ENCODE assay signal across 16 cellular contexts in the genomic region with DNA sequence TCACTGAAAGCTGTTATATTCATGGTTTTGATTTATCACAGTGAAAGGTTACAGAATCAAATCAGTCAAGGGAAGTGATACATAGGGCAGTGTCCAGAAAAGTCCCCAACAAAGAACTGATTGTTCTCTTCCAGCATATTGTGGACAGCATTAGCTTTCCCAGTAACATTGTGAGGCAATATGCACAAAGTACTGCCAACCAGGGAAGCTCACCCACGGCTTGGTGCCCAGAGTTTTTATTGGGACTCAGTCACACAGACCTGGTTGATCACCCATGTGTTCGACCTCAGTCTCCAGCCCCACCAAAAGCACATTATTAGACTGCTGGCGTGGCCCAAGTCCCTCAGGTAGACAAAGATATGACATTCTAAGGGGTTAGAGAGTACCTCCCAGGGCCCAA.
DNase-seq lines count a peak whose midpoint lies in the region; ATAC-seq and TF ChIP-seq lines count a peak whose summit lies in the region.
"Had no signal": no experiment of that assay in that cellular context is flagged by ENCODE, and none has a peak within 500 bp of the region (broad histone marks: within the 10 kb centered on the region; RNA-seq: fewer than 3 reads in every experiment).

No MANE protein-coding gene starts in this region.

- no peak overlapping the region for H3K4ac ChIP-seq in mesendoderm (ENCODE audit: low read depth, low read length)

- H3K4me1 Mint-ChIP-seq in stimulated activated memory B cell treated with anti-CD40 and anti-IgM and Interleukin-4, amounts not matched to agents 10 μg/mL and 1 μg/mL and 100 μg/mL, for 72 hours = no peaks in the 10 kb centered on the region
- H3K4me1 Mint-ChIP-seq: brain had no signal

- no peaks in the 10 kb centered on the region for H3K9me3 Mint-ChIP-seq in stimulated activated memory B cell treated with anti-CD40 and anti-IgM and Interleukin-4, amounts not matched to agents 10 μg/mL and 1 μg/mL and 100 μg/mL, for 72 hours
- H3K9me3 Mint-ChIP-seq: WTC11 had no signal

- H2BK5ac ChIP-seq in mesendoderm (ENCODE audit: low read length) = no peak overlapping the region

- H3K56ac ChIP-seq in mesendoderm (ENCODE audit: low read length) = no peak overlapping the region

- ATAC-seq in GM18907 (IDR thresholded peaks at IDR 0.05; ENCODE audit: unreplicated experiment) (peak; percentile 67), HG03460 (IDR thresholded peaks at IDR 0.05; ENCODE audit: unreplicated experiment) (peak; percentile 59)
- peak; percentile 31 for ATAC-seq in stimulated activated memory B cell treated with anti-CD40 and anti-IgM and Interleukin-4, amounts not matched to agents 10 μg/mL and 1 μg/mL and 100 μg/mL, for 72 hours
- ATAC-seq: WTC11 had no signal

- H3K23ac ChIP-seq in mesendoderm (ENCODE audit: low read length) = no peak overlapping the region

- TF ChIP-seq CTCF in GM13976 (IDR thresholded peaks at IDR 0.05; ENCODE audit: borderline replicate concordance, control extremely low read depth, extremely low read depth, insufficient read depth, missing control alignments) = no peak

- in situ Hi-C loops in GM13976 (cut with MboI; ENCODE audit: low sequenced_read_pairs, unreplicated experiment) = no loop called here

- no peaks in the 10 kb centered on the region for H3K36me3 Mint-ChIP-seq in stimulated activated memory B cell treated with anti-CD40 and anti-IgM and Interleukin-4, amounts not matched to agents 10 μg/mL and 1 μg/mL and 100 μg/mL, for 72 hours
- H3K36me3 Mint-ChIP-seq: brain had no signal

- no peak overlapping the region for H3K4me2 ChIP-seq in mesendoderm (ENCODE audit: low read length)

- H2BK120ac ChIP-seq in mesendoderm (ENCODE audit: low read depth, low read length) = no peak overlapping the region

- WGBS in mesendoderm (ENCODE audit: extremely low coverage, insufficient coverage, low lambda C conversion rate) = no CpG with 5 or more reads among the region's 3 CpGs

- H3K27me3 Mint-ChIP-seq in stimulated activated memory B cell treated with anti-CD40 and anti-IgM and Interleukin-4, amounts not matched to agents 10 μg/mL and 1 μg/mL and 100 μg/mL, for 72 hours = no peaks in the 10 kb centered on the region
- H3K27me3 Mint-ChIP-seq: brain had no signal

- H3K18ac ChIP-seq in mesendoderm (ENCODE audit: low read length) = no peak overlapping the region

- peak; percentile 67 for DNase-seq in globus pallidus (ENCODE audit: low spot score)
- no peak for DNase-seq in T-helper 1 cell
- no peak for DNase-seq in GM13976 (ENCODE audit: low spot score)
- DNase-seq in mesendoderm = no peak
- no peak for DNase-seq in NCI-H510A (lab: John Stamatoyannopoulos, UW)
- DNase-seq: activated naive CD4-positive, alpha-beta T cell; effector CD4-positive, alpha-beta T cell; Kasumi-1; NCI-H187 treated with DMSO at 0.1 percent for 48 hours; spleen; SW 1271 had no signal

- no peaks in the 10 kb centered on the region for H3K79me1 ChIP-seq in mesendoderm (ENCODE audit: low read length)

- no peak overlapping the region for H3K9ac ChIP-seq in mesendoderm (ENCODE audit: low read length)

- no peaks in the 10 kb centered on the region for H3K79me2 ChIP-seq in mesendoderm (ENCODE audit: control insufficient read depth, insufficient read depth, low read length)

- no peak overlapping the region for H3K4me3 ChIP-seq in mesendoderm (ENCODE audit: low read length)
- H3K4me3 ChIP-seq: spleen had no signal

- H3K27ac Mint-ChIP-seq in stimulated activated memory B cell treated with anti-CD40 and anti-IgM and Interleukin-4, amounts not matched to agents 10 μg/mL and 1 μg/mL and 100 μg/mL, for 72 hours = no peak overlapping the region
- H3K27ac Mint-ChIP-seq: brain, WTC11 had no signal

- no peak overlapping the region for H4K5ac ChIP-seq in mesendoderm (ENCODE audit: low read length)

- no peak overlapping the region for H4K8ac ChIP-seq in mesendoderm (ENCODE audit: low read depth, low read length)

- H3K4me1 ChIP-seq in mesendoderm (ENCODE audit: control insufficient read depth, low read depth, low read length) = no peaks in the 10 kb centered on the region
- H3K4me1 ChIP-seq: spleen had no signal

- no peak overlapping the region for H2AK5ac ChIP-seq in mesendoderm (ENCODE audit: low read length)

- H3K36me3 ChIP-seq in mesendoderm (ENCODE audit: control insufficient read depth, insufficient read depth, low read length) = no peaks in the 10 kb centered on the region
- H3K36me3 ChIP-seq: spleen had no signal

- H3K27me3 ChIP-seq in mesendoderm (ENCODE audit: insufficient read depth, low read length, poor library complexity) = no peaks in the 10 kb centered on the region
- H3K27me3 ChIP-seq: spleen had no signal

- H3K4me3 Mint-ChIP-seq in stimulated activated memory B cell treated with anti-CD40 and anti-IgM and Interleukin-4, amounts not matched to agents 10 μg/mL and 1 μg/mL and 100 μg/mL, for 72 hours = no peak overlapping the region
- H3K4me3 Mint-ChIP-seq: brain, WTC11 had no signal

- H2BK15ac ChIP-seq in mesendoderm (replicated peaks; ENCODE audit: low read depth) = no peak overlapping the region

- H3K27ac ChIP-seq in mesendoderm (ENCODE audit: low read depth, low read length) = no peak overlapping the region
- H3K27ac ChIP-seq: spleen had no signal
